ENCODE assay signal across 15 cellular contexts in the genomic region with DNA sequence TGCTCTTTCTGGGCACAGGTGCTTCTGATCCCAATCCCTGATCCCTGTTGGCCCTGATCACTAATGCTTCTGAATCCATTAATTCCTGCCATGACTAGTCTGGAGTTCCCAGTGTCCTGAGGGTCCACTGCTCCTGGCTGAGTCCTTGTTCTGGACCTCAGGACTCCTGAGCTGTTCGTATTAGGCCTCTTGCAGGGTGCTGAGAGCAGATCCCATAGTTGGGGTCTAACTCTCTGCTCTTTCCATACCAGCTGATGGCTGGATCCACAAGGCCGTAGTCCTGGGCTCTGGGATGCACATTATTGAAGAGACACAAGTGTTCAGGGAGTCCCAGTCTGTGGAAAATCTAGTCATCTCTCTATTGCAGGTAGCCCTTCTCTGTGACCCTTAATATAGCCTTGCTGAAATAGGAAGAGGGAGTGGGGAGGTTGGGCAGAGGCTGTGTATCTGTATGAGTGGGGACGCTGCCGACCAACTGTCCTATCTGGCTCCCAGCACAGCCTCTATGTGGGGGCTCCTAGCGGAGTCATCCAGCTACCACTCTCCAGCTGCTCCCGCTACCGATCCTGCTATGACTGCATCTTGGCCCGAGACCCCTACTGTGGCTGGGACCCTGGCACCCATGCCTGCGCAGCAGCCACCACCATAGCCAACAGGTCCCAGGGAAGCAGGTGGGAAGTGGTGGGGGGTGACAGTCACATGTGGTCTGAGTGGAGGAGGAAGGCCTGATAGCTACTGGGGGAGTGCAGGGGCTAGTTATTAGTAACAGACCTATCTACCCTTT.
"Had no signal": no experiment of that assay in that cellular context is flagged by ENCODE, and none has a peak within 500 bp of the region (broad histone marks: within the 10 kb centered on the region; RNA-seq: fewer than 3 reads in every experiment).

No MANE protein-coding gene starts in this region.

- H3K9me3 ChIP-seq: breast epithelium, esophagus muscularis mucosa, mucosa of descending colon, thoracic aorta had no signal

- H3K4me3 ChIP-seq: breast epithelium, esophagus muscularis mucosa, mucosa of descending colon, thoracic aorta had no signal

- H3K4me1 ChIP-seq: breast epithelium had no signal

- ATAC-seq: activated naive CD4-positive, alpha-beta T cell treated with anti-CD3 and anti-CD28 coated beads, Interleukin-2, amount 50 U/mL, for 72 hours; activated T-helper 17 cell treated with anti-CD3 and anti-CD28 coated beads, Interleukin-2, amount 50 U/mL, for 72 hours; left cardiac atrium; mucosa of descending colon; naive thymus-derived CD8-positive, alpha-beta T cell; T-helper 17 cell had no signal

- H3K27me3 ChIP-seq: breast epithelium, esophagus muscularis mucosa had no signal

- H3K27ac ChIP-seq: breast epithelium, esophagus muscularis mucosa, thoracic aorta had no signal

- DNase-seq: activated CD4-positive, alpha-beta T cell treated with anti-CD3 and anti-CD28 coated beads, Interleukin-2, amount 50 U/mL, for 4 hours; activated CD4-positive, CD25-positive, alpha-beta regulatory T cell; anterior cingulate cortex; immature natural killer cell; left cardiac atrium; mammary epithelial cell; mucosa of descending colon; naive thymus-derived CD8-positive, alpha-beta T cell; stimulated activated CD4-positive, alpha-beta T cell treated with anti-CD3 and anti-CD28 coated beads, Interleukin-12 subunit alpha, Interleukin-12 subunit beta, amount 100 ng/mL, for 4 hours; T-helper 17 cell had no signal
